Comparison of ENCODE assay signal across 34 cellular contexts in the genomic region with DNA sequence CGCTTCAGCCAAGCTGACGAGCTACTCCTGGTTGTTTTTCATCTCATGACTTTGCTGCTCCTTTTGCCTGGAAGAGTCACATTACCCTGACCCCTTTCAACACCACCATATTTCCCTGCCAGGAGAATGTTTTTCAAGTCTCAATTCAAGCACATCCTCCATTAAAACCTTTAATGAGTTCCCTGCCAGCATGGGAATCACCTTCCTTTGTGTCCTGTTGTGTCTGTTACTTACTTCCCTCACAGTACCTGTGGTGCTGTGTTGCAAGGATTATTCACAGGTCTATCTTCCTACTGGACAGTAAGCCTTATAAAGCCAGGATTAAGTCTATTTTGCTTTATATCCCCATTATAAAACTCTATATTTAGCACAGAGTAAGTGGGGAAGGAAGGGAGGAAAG. TPM values are rescaled to one million over a fixed set of nuclear protein-coding genes. Genes with fewer than 3 reads are reported as not detected.
"Had no signal": no experiment of that assay in that cellular context is flagged by ENCODE, and none has a peak within 500 bp of the region (broad histone marks: within the 10 kb centered on the region; RNA-seq: fewer than 3 reads in every experiment).

No MANE protein-coding gene starts in this region.

- H3K9me3 Mint-ChIP-seq: activated CD4-positive, alpha-beta T cell treated with anti-CD3 and anti-CD28 coated beads, Interleukin-2, amount 10 ng/mL, durations not matched to agents 24 days and 14 days; activated CD8-positive, alpha-beta T cell treated with anti-CD3 and anti-CD28 coated beads for 36 hours; activated T-helper 2 cell treated with anti-CD3 and anti-CD28 coated beads, Interferon-gamma antibody, Interleukin-2, Interleukin-4, amounts not matched to agents 10 μg/mL and 5 μg/mL and 100 μg/mL, durations not matched to agents 14 hours and 24 hours and 36 hours had no signal

- DNase-seq: activated CD4-positive, alpha-beta T cell treated with anti-CD3 and anti-CD28 coated beads, Interleukin-2, amount 10 ng/mL, durations not matched to agents 24 days and 14 days; activated CD4-positive, alpha-beta T cell treated with anti-CD3 and anti-CD28 coated beads, Interleukin-2, amount 50 U/mL, for 4 hours; activated CD8-positive, alpha-beta T cell treated with anti-CD3 and anti-CD28 coated beads for 36 hours; activated gamma-delta T cell treated with Interleukin-2 at 50 U/mL for 16 hours; activated naive CD4-positive, alpha-beta T cell treated with anti-CD3 and anti-CD28 coated beads for 36 hours; activated T-cell treated with anti-CD3 and anti-CD28 coated beads, Interleukin-2, amount 50 U/mL, for 24 hours; adrenal gland; body of pancreas; Karpas-422; KBM-7; NCI-H1105; NCI-H1436; NCI-H1694 treated with DMSO at 0.1 percent for 48 hours; NCI-H2029; NCI-H2171 treated with DMSO at 0.1 percent for 48 hours; NCI-H2227 treated with DMSO at 0.1 percent for 48 hours; NCI-H446; NCI-H510A treated with DMSO at 0.1 percent for 48 hours; NCI-H526 treated with DMSO at 0.1 percent for 48 hours; NCI-H774; PC-3; T1000; WERI-Rb-1 had no signal

- H3K27ac Mint-ChIP-seq: activated CD4-positive, alpha-beta T cell treated with anti-CD3 and anti-CD28 coated beads, Interleukin-2, amount 10 ng/mL, durations not matched to agents 24 days and 14 days; activated CD8-positive, alpha-beta T cell treated with anti-CD3 and anti-CD28 coated beads for 36 hours; activated naive CD4-positive, alpha-beta T cell treated with anti-CD3 and anti-CD28 coated beads for 36 hours; activated naive CD4-positive, alpha-beta T cell treated with anti-CD3 and anti-CD28 coated beads, Interleukin-2, amount 50 U/mL, for 72 hours; activated T-cell treated with anti-CD3 and anti-CD28 coated beads, Interleukin-2, amount 50 U/mL, for 24 hours; activated T-helper 2 cell treated with anti-CD3 and anti-CD28 coated beads, Interferon-gamma antibody, Interleukin-2, Interleukin-4, amounts not matched to agents 10 μg/mL and 5 μg/mL and 100 μg/mL, durations not matched to agents 14 hours and 24 hours and 36 hours had no signal

- ATAC-seq: activated CD8-positive, alpha-beta T cell treated with anti-CD3 and anti-CD28 coated beads for 36 hours; activated naive CD4-positive, alpha-beta T cell treated with anti-CD3 and anti-CD28 coated beads, Interleukin-2, amount 50 U/mL, for 72 hours; body of pancreas; PC-3; Right ventricle myocardium inferior had no signal

- H3K4me1 Mint-ChIP-seq: activated CD4-positive, alpha-beta T cell treated with anti-CD3 and anti-CD28 coated beads, Interleukin-2, amount 10 ng/mL, durations not matched to agents 24 days and 14 days had no signal

- H3K9me3 ChIP-seq: adrenal gland, body of pancreas, breast epithelium had no signal

- H3K4me3 ChIP-seq: adrenal gland, body of pancreas, breast epithelium had no signal

- H3K4me1 ChIP-seq: adrenal gland, body of pancreas, breast epithelium had no signal

- H3K4me3 Mint-ChIP-seq: activated CD4-positive, alpha-beta T cell treated with anti-CD3 and anti-CD28 coated beads, Interleukin-2, amount 10 ng/mL, durations not matched to agents 24 days and 14 days; activated CD8-positive, alpha-beta T cell treated with anti-CD3 and anti-CD28 coated beads for 36 hours; activated naive CD4-positive, alpha-beta T cell treated with anti-CD3 and anti-CD28 coated beads for 36 hours; activated T-cell treated with anti-CD3 and anti-CD28 coated beads, Interleukin-2, amount 50 U/mL, for 24 hours had no signal

- H3K36me3 Mint-ChIP-seq: activated naive CD4-positive, alpha-beta T cell treated with anti-CD3 and anti-CD28 coated beads, Interleukin-2, amount 50 U/mL, for 72 hours had no signal

- H3K36me3 ChIP-seq: adrenal gland, breast epithelium, WERI-Rb-1 had no signal

- H3K27ac ChIP-seq: adrenal gland, body of pancreas, breast epithelium, RWPE1, WERI-Rb-1 had no signal

- H3K27me3 ChIP-seq: adrenal gland, body of pancreas, breast epithelium had no signal

RNA-seq across cellular contexts. Expression of a gene that starts 13.6 kb away (rescaled TPM):
- total RNA-seq: activated CD4-positive, alpha-beta T cell treated with anti-CD3 and anti-CD28 coated beads, Interleukin-2, amount 10 ng/mL, durations not matched to agents 24 days and 14 days; activated CD8-positive, alpha-beta memory T cell treated with anti-CD3 and anti-CD28 coated beads for 36 hours; activated CD8-positive, alpha-beta T cell treated with anti-CD3 and anti-CD28 coated beads for 36 hours; activated naive CD4-positive, alpha-beta T cell treated with anti-CD3 and anti-CD28 coated beads for 36 hours; activated naive CD4-positive, alpha-beta T cell treated with anti-CD3 and anti-CD28 coated beads, Interleukin-2, amount 50 U/mL, for 72 hours; activated T-helper 2 cell treated with anti-CD3 and anti-CD28 coated beads, Interferon-gamma antibody, Interleukin-2, Interleukin-4, amounts not matched to agents 10 μg/mL and 5 μg/mL and 100 μg/mL, durations not matched to agents 14 hours and 24 hours and 36 hours; adrenal gland; astrocyte; body of pancreas; breast epithelium; cardiac septum; MCF 10A; PC-3; Right ventricle myocardium inferior; T-helper 1 cell treated with Interleukin-12 subunit alpha and Interleukin-12 subunit beta and Interleukin-4 antibody, amounts not matched to agents 30 ng/mL and 1 ng/mL, for 36 hours; T-helper 2 cell treated with Interferon-gamma antibody and Interleukin-4, amounts not matched to agents 100 ng/mL and 5 ng/mL, for 36 hours had no signal
- polyA plus RNA-seq: adrenal gland had no signal
